ENCODE assay signal across 21 cellular contexts in the genomic region with DNA sequence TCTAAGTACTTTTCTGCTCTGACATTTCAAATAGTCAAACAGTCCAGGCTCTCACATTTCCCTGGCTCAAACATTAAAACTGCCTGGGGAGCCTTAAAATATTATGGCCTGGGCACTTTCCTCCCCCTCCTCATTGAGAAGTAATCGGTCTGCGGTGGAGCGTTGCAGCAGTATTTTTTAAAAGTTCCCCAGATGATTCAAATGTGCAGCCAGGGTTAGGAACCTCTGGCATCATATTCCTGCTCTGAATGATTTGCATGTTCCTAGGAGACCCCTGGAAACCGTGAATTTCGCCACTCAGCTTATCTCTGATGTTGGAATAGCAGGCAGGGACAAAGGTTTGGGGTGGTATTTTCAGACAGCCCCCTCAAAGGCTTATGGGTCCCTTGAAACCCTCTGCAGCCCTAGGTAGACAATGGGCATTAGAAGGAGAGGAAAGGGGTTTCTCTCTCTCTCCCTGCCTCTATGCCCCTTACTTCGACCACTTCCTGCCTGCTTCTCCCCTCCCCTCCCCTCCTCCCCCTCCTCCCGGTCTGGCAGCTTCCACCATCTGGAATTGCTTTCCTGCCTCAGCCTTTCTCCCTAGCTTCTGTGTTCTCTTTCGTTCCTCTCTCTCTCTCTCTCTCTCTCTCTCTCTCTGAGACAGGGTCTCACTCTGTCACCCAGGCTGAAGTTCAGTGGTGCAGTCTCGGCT.
DNase-seq lines count a peak whose midpoint lies in the region; ATAC-seq and TF ChIP-seq lines count a peak whose summit lies in the region.
"Had no signal": no experiment of that assay in that cellular context is flagged by ENCODE, and none has a peak within 500 bp of the region (broad histone marks: within the 10 kb centered on the region; RNA-seq: fewer than 3 reads in every experiment).

No MANE protein-coding gene starts in this region.

- no peak overlapping the region for H3K4me3 ChIP-seq in GM23338
- no peak overlapping the region for H3K4me3 ChIP-seq in neuron (ENCODE audit: low read length)
- no peak overlapping the region for H3K4me3 ChIP-seq in prostate gland
- H3K4me3 ChIP-seq: BLaER1, K562, SJSA1 had no signal

- TF ChIP-seq POLR2A in prostate gland (IDR thresholded peaks at IDR 0.05): no peak

- H3K4me2 ChIP-seq in GM23338: no peak overlapping the region
- H3K4me2 ChIP-seq: BLaER1 had no signal

- 29% methylated on average over 9 of the region's 9 CpGs for WGBS in prostate gland

- H3K9me2 ChIP-seq in GM23338 (ENCODE audit: insufficient read depth): no peaks in the 10 kb centered on the region

- H4K20me1 ChIP-seq in GM23338 (replicated peaks; ENCODE audit: insufficient read depth): no peaks in the 10 kb centered on the region
- H4K20me1 ChIP-seq: BLaER1 had no signal

- H3F3A ChIP-seq in GM23338 (replicated peaks; ENCODE audit: low read depth): no peaks in the 10 kb centered on the region

- no peak overlapping the region for H3K4me3 Mint-ChIP-seq in GM23338
- H3K4me3 Mint-ChIP-seq in activated naive CD8-positive, alpha-beta T cell treated with anti-CD3 and anti-CD28 coated beads, Interleukin-2, amount 50 U/mL, for 24 hours: no peak overlapping the region
- H3K4me3 Mint-ChIP-seq: CD4-positive, CD25-positive, alpha-beta regulatory T cell; T-cell had no signal

- ATAC-seq in GM23338: no peak
- no peak for ATAC-seq in activated naive CD8-positive, alpha-beta T cell treated with anti-CD3 and anti-CD28 coated beads, Interleukin-2, amount 50 U/mL, for 24 hours
- ATAC-seq: K562, T-cell had no signal

- H3K4me1 ChIP-seq in GM23338 (ENCODE audit: insufficient read depth): peaks cover 4% of the 10 kb centered on the region; the same call in 1 of the 2 replicates
- H3K4me1 ChIP-seq in neuron (ENCODE audit: insufficient read depth, low read length): peaks cover 3% of the 10 kb centered on the region
- H3K4me1 ChIP-seq in prostate gland (replicated peaks): no peaks in the 10 kb centered on the region
- H3K4me1 ChIP-seq: BLaER1, SJSA1 had no signal

- TF ChIP-seq CTCF in GM23338 (conservative IDR thresholded peaks at IDR 0.05; ENCODE audit: low read depth in 2 of 2) (no peak), prostate gland (IDR thresholded peaks at IDR 0.05) (no peak)

- peaks cover 5% of the 10 kb centered on the region for H3K27me3 Mint-ChIP-seq in GM23338 (ENCODE audit: insufficient read depth, low read depth, poor library complexity)
- H3K27me3 Mint-ChIP-seq in activated naive CD8-positive, alpha-beta T cell treated with anti-CD3 and anti-CD28 coated beads, Interleukin-2, amount 50 U/mL, for 24 hours: peaks cover 15% of the 10 kb centered on the region
- H3K27me3 Mint-ChIP-seq: CD4-positive, CD25-positive, alpha-beta regulatory T cell had no signal

- DNase-seq in GM23338 (ENCODE audit: low spot score) (no peak), NCI-H82 (lab: John Stamatoyannopoulos, UW) (peak; percentile 33), left kidney (ENCODE audit: low read depth, low spot score) (peak; percentile 65), ecto neural progenitor cell (ENCODE audit: low spot score) (no peak), SK-N-DZ (ENCODE audit: low spot score) (no peak), prostate gland (ENCODE audit: low spot score) (no peak)
- DNase-seq in activated naive CD8-positive, alpha-beta T cell treated with anti-CD3 and anti-CD28 coated beads, Interleukin-2, amount 50 U/mL, for 24 hours: no peak
- DNase-seq: CD4-positive, CD25-positive, alpha-beta regulatory T cell; DMS53; H7; Kasumi-1; NCI-H1092 treated with DMSO at 0.1 percent for 48 hours; NCI-H1436; NCI-H187; NCI-H2081 treated with DMSO at 0.1 percent for 48 hours; NCI-H524 treated with DMSO at 0.1 percent for 48 hours; T-cell had no signal

- H3K9me3 ChIP-seq in neuron (ENCODE audit: low read length): no peaks in the 10 kb centered on the region
- H3K9me3 ChIP-seq in prostate gland: no peaks in the 10 kb centered on the region

- no peaks in the 10 kb centered on the region for H3K4me1 Mint-ChIP-seq in GM23338
- H3K4me1 Mint-ChIP-seq in activated naive CD8-positive, alpha-beta T cell treated with anti-CD3 and anti-CD28 coated beads, Interleukin-2, amount 50 U/mL, for 24 hours: no peaks in the 10 kb centered on the region
- H3K4me1 Mint-ChIP-seq: CD4-positive, CD25-positive, alpha-beta regulatory T cell had no signal

- intact Hi-C loops in prostate gland (cut with DNase I): loop anchor here (10.0 kb wide), 1 partner anchor 741 kb away; no protein-coding TSS in a partner anchor

- peaks cover 4% of the 10 kb centered on the region; the same call in 1 of the 3 replicates for H3K36me3 Mint-ChIP-seq in GM23338 (ENCODE audit: low read depth)
- H3K36me3 Mint-ChIP-seq in activated naive CD8-positive, alpha-beta T cell treated with anti-CD3 and anti-CD28 coated beads, Interleukin-2, amount 50 U/mL, for 24 hours (ENCODE audit: low read depth): no peaks in the 10 kb centered on the region
- H3K36me3 Mint-ChIP-seq: CD4-positive, CD25-positive, alpha-beta regulatory T cell; T-cell had no signal

- no peaks in the 10 kb centered on the region; the same call in 1 of the 2 replicates for H3K27me3 ChIP-seq in GM23338 (ENCODE audit: insufficient read depth)
- no peaks in the 10 kb centered on the region for H3K27me3 ChIP-seq in neuron (ENCODE audit: insufficient read depth, low read length)
- H3K27me3 ChIP-seq in prostate gland (replicated peaks; ENCODE audit: insufficient read depth): peaks cover 5% of the 10 kb centered on the region
- H3K27me3 ChIP-seq: BLaER1, SJSA1 had no signal

- H3K9me3 Mint-ChIP-seq in GM23338: peaks cover 24% of the 10 kb centered on the region
- H3K9me3 Mint-ChIP-seq in activated naive CD8-positive, alpha-beta T cell treated with anti-CD3 and anti-CD28 coated beads, Interleukin-2, amount 50 U/mL, for 24 hours: peaks cover 17% of the 10 kb centered on the region

- H3K27ac ChIP-seq in GM23338 (ENCODE audit: low read depth) (no peak overlapping the region), prostate gland (no peak overlapping the region)
- H3K27ac ChIP-seq: BLaER1, SJSA1 had no signal

- H3K36me3 ChIP-seq in GM23338 (ENCODE audit: insufficient read depth): no peaks in the 10 kb centered on the region
- H3K36me3 ChIP-seq in neuron (ENCODE audit: insufficient read depth, low read length): no peaks in the 10 kb centered on the region
- H3K36me3 ChIP-seq in prostate gland: no peaks in the 10 kb centered on the region
- H3K36me3 ChIP-seq: BLaER1, SJSA1 had no signal

- H2AFZ ChIP-seq in GM23338: peak overlapping the region; percentile 72
- peak overlapping the region; percentile 51 for H2AFZ ChIP-seq in neuron (ENCODE audit: low read depth, low read length)

- H3K79me2 ChIP-seq in GM23338 (replicated peaks; ENCODE audit: insufficient read depth): no peaks in the 10 kb centered on the region

- H3K27ac Mint-ChIP-seq in GM23338: no peak overlapping the region
- H3K27ac Mint-ChIP-seq in activated naive CD8-positive, alpha-beta T cell treated with anti-CD3 and anti-CD28 coated beads, Interleukin-2, amount 50 U/mL, for 24 hours: no peak overlapping the region
- H3K27ac Mint-ChIP-seq: CD4-positive, CD25-positive, alpha-beta regulatory T cell; T-cell had no signal

TF ChIP-seq in GM23338, 12 proteins besides CTCF, POLR2A, EP300 and RAD21:
- TF ChIP-seq ZNF114 (CRISPR knock-in tag; IDR thresholded peaks at IDR 0.05): no peak
- TF ChIP-seq, protein P1, sequence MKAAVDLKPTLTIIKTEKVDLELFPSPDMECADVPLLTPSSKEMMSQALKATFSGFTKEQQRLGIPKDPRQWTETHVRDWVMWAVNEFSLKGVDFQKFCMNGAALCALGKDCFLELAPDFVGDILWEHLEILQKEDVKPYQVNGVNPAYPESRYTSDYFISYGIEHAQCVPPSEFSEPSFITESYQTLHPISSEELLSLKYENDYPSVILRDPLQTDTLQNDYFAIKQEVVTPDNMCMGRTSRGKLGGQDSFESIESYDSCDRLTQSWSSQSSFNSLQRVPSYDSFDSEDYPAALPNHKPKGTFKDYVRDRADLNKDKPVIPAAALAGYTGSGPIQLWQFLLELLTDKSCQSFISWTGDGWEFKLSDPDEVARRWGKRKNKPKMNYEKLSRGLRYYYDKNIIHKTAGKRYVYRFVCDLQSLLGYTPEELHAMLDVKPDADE (IDR thresholded peaks at IDR 0.05): no peak
- TF ChIP-seq STAT1 (IDR thresholded peaks at IDR 0.05; ENCODE audit: unreplicated experiment): no peak
- TF ChIP-seq EZH2phosphoT487 (IDR thresholded peaks at IDR 0.05; ENCODE audit: unreplicated experiment): no peak
- TF ChIP-seq JUNB (IDR thresholded peaks at IDR 0.05; ENCODE audit: unreplicated experiment): no peak
- TF ChIP-seq POLR2AphosphoS5 (IDR thresholded peaks at IDR 0.05; ENCODE audit: low read depth): no peak
- no peak for TF ChIP-seq CREB1 (CRISPR knock-in tag; IDR thresholded peaks at IDR 0.05; ENCODE audit: low read depth)
- TF ChIP-seq NANOG (IDR thresholded peaks at IDR 0.05; ENCODE audit: borderline replicate concordance): no peak

Comparison
In these comparisons a context has a peak if more than half of its experiments do, and no peak if none do; other contexts are left out.
1. DNase-seq: peak in NCI-H82 (single experiment) and left kidney (single experiment); none in GM23338 (single experiment), activated naive CD8-positive, alpha-beta T cell treated with anti-CD3 and anti-CD28 coated beads, Interleukin-2, amount 50 U/mL, for 24 hours (single experiment), ecto neural progenitor cell (single experiment), SK-N-DZ (single experiment) and prostate gland (single experiment).